Comparison of ENCODE assay signal across 1 cellular context in the genomic region with DNA sequence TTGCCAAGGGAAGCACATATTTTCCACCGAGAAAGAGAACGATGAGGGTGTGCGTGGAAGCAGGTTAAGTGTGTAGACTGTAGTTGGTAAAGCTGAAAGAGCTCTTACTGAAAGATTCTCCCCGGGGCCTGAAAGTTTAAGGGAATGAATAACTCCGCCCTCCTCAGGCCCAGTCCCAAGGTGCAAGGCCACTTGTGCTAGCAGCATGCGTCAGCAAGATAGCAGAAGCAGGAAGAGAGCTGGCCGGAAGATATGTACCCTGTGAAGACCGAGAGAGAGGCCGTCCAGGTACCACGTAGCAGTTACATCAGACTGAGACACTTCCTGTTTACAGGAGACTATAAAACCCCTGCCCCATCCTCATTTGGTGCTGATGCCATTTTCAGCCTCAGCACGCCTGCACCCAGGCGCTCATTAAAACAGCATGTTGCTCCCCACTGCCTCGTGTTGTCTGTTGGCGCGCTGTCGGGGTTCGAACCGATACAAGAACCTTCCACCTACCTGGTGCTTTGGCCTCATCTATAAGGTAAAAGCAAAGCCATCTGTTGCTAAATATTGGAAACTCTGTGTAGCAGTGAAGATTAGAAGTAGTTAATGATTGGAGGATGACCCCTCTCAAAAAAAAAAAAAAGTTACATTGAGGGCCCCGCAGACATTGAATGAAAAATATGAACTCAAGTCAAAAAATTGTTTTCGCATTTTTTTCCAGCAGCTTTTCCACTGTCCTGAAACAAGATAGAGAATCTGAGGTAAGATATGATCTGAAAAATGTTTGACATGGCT.
TF ChIP-seq lines count a peak whose summit lies in the region.

No MANE protein-coding gene starts in this region.

TF ChIP-seq in K562, 482 proteins besides CTCF, POLR2A, EP300 and RAD21 (continued from another document and continues in another):
- no peak for TF ChIP-seq ZNF655 (CRISPR knock-in tag; IDR thresholded peaks at IDR 0.05)
- no peak for TF ChIP-seq ZNF165 (CRISPR knock-in tag; IDR thresholded peaks at IDR 0.05; ENCODE audit: borderline replicate concordance)
- peak; percentile 96 for TF ChIP-seq PML (IDR thresholded peaks at IDR 0.05; ENCODE audit: low read length)
- peak; percentile 76 for TF ChIP-seq ZBTB12 (CRISPR knock-in tag; IDR thresholded peaks at IDR 0.05)
- no peak for TF ChIP-seq ZNF324 (CRISPR knock-in tag; IDR thresholded peaks at IDR 0.05)
- TF ChIP-seq, protein P1, sequence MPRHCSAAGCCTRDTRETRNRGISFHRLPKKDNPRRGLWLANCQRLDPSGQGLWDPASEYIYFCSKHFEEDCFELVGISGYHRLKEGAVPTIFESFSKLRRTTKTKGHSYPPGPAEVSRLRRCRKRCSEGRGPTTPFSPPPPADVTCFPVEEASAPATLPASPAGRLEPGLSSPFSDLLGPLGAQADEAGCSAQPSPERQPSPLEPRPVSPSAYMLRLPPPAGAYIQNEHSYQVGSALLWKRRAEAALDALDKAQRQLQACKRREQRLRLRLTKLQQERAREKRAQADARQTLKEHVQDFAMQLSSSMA (CRISPR knock-in tag; IDR thresholded peaks at IDR 0.05): no peak
- no peak for TF ChIP-seq ZNF232 (CRISPR knock-in tag; IDR thresholded peaks at IDR 0.05)
- TF ChIP-seq E2F8 (IDR thresholded peaks at IDR 0.05; ENCODE audit: low read depth, partially characterized antibody): peak; percentile 83
- TF ChIP-seq MIER1 (IDR thresholded peaks at IDR 0.05; ENCODE audit: low read depth): peak; percentile 63; the same call in 1 of the 2 replicates
- TF ChIP-seq ZNF280B (CRISPR knock-in tag; IDR thresholded peaks at IDR 0.05): no peak
- TF ChIP-seq ZNF436 (CRISPR knock-in tag; IDR thresholded peaks at IDR 0.05): peak; percentile 35; the same call in 1 of the 2 replicates
- no peak for TF ChIP-seq NFXL1 (CRISPR knock-in tag; IDR thresholded peaks at IDR 0.05)
- peak in 1 of 2 experiments; percentile 88; a peak in 1 of 4 replicates for TF ChIP-seq RCOR1 (IDR thresholded peaks at IDR 0.05; ENCODE audit: borderline replicate concordance in 1 of 2, low read depth in 2 of 2, low read length in 2 of 2)
- no peak for TF ChIP-seq ZKSCAN3 (CRISPR knock-in tag; IDR thresholded peaks at IDR 0.05)
- peak; percentile 89 for TF ChIP-seq JUND (IDR thresholded peaks at IDR 0.05; ENCODE audit: borderline replicate concordance, low read depth, low read length)
- peak; percentile 69; the same call in 1 of the 3 replicates for TF ChIP-seq JUND (tag; IDR thresholded peaks at IDR 0.05; ENCODE audit: borderline replicate concordance, low read depth, low read length)
- no peak for TF ChIP-seq HOXB6 (CRISPR knock-in tag; IDR thresholded peaks at IDR 0.05; ENCODE audit: borderline replicate concordance)
- TF ChIP-seq MBD1 (CRISPR knock-in tag; IDR thresholded peaks at IDR 0.05): no peak
- peak; percentile 78; the same call in 1 of the 2 replicates for TF ChIP-seq GTF2E2 (tag; IDR thresholded peaks at IDR 0.05)
- TF ChIP-seq NR0B1 (IDR thresholded peaks at IDR 0.05; ENCODE audit: partially characterized antibody): no peak
- TF ChIP-seq HSF4 (CRISPR knock-in tag; IDR thresholded peaks at IDR 0.05; ENCODE audit: borderline replicate concordance): no peak
- TF ChIP-seq ZNF318 (IDR thresholded peaks at IDR 0.05; ENCODE audit: borderline replicate concordance in 1 of 2, low read depth in 1 of 2): peak in 1 of 2 experiments; percentile 79; a peak in 2 of 4 replicates
- no peak for TF ChIP-seq ZNF274 (IDR thresholded peaks at IDR 0.05; ENCODE audit: borderline replicate concordance, low read depth, low read length)
- TF ChIP-seq, protein P2, sequence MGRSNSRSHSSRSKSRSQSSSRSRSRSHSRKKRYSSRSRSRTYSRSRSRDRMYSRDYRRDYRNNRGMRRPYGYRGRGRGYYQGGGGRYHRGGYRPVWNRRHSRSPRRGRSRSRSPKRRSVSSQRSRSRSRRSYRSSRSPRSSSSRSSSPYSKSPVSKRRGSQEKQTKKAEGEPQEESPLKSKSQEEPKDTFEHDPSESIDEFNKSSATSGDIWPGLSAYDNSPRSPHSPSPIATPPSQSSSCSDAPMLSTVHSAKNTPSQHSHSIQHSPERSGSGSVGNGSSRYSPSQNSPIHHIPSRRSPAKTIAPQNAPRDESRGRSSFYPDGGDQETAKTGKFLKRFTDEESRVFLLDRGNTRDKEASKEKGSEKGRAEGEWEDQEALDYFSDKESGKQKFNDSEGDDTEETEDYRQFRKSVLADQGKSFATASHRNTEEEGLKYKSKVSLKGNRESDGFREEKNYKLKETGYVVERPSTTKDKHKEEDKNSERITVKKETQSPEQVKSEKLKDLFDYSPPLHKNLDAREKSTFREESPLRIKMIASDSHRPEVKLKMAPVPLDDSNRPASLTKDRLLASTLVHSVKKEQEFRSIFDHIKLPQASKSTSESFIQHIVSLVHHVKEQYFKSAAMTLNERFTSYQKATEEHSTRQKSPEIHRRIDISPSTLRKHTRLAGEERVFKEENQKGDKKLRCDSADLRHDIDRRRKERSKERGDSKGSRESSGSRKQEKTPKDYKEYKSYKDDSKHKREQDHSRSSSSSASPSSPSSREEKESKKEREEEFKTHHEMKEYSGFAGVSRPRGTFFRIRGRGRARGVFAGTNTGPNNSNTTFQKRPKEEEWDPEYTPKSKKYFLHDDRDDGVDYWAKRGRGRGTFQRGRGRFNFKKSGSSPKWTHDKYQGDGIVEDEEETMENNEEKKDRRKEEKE (IDR thresholded peaks at IDR 0.05; ENCODE audit: borderline replicate concordance in 1 of 2, control insufficient read depth in 1 of 2, low read depth in 2 of 2, low read length in 1 of 2): peak in 1 of 2 experiments; percentile 52; a peak in 1 of 4 replicates
- peak; percentile 84 for TF ChIP-seq SMAD1 (IDR thresholded peaks at IDR 0.05; ENCODE audit: low read depth, low read length, partially characterized antibody)
